ENCODE assay signal across 20 cellular contexts in the genomic region with DNA sequence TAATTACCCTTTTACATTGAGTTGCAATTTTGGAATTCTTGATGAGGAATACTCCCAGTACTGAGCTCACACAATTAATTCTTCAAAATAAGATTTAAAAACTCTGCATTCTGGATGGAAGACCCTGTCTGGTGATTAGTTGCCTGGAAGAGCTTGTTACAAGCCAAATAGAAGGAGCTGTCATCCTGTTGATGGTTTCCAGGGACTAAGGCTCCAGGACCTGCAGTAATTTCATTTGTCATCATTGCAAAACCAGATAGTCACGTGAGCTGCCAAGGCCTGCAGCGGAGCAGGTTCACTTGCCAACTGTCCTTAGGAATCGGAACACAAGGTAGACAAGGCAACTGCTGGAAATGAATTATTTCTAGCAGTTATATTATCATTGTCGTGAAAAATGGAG.
A peak's percentile ranks its signal among the peaks of the same experiment; 100 is the strongest.
DNase-seq lines count a peak whose midpoint lies in the region; ATAC-seq, FAIRE-seq and TF ChIP-seq lines count a peak whose summit lies in the region.
"Had no signal": no experiment of that assay in that cellular context is flagged by ENCODE, and none has a peak within 500 bp of the region (broad histone marks: within the 10 kb centered on the region; RNA-seq: fewer than 3 reads in every experiment).

No MANE protein-coding gene starts in this region.

- H3K9me3 ChIP-seq in stomach smooth muscle (ENCODE audit: control insufficient read depth in 2 of 2, low read length in 2 of 2): no peaks in the 10 kb centered on the region
- H3K9me3 ChIP-seq: vagina had no signal

- H3K4me3 ChIP-seq in fibroblast of villous mesenchyme (ENCODE audit: low read depth, low read length) (no peak overlapping the region), stomach smooth muscle (ENCODE audit: low read length in 2 of 2) (no peak overlapping the region)
- H3K4me3 ChIP-seq: vagina had no signal

- H3K27me3 Mint-ChIP-seq in mesothelial cell of epicardium (ENCODE audit: low read depth): no peaks in the 10 kb centered on the region

- ATAC-seq in Right ventricle myocardium inferior (peak; percentile 79), left cardiac atrium (no peak)

- FAIRE-seq in D721Med (lab: Jason Lieb, UNC): no peak

- H3K4me1 ChIP-seq in stomach smooth muscle (ENCODE audit: control insufficient read depth, insufficient read depth, low read length): peaks cover 38% of the 10 kb centered on the region

- H3K36me3 Mint-ChIP-seq in mesothelial cell of epicardium: no peaks in the 10 kb centered on the region

- H3K27me3 ChIP-seq in stomach smooth muscle (ENCODE audit: control insufficient read depth in 1 of 2, insufficient read depth in 2 of 2, low read length in 2 of 2): no peaks in the 10 kb centered on the region
- H3K27me3 ChIP-seq: vagina had no signal

- peaks cover 61% of the 10 kb centered on the region for H3K4me1 Mint-ChIP-seq in mesothelial cell of epicardium

- peaks cover 5% of the 10 kb centered on the region for H3K9me3 Mint-ChIP-seq in mesothelial cell of epicardium

- TF ChIP-seq CTCF in fibroblast of villous mesenchyme (IDR thresholded peaks at IDR 0.05; ENCODE audit: insufficient read depth, low read depth, low read length): no peak
- no peak for TF ChIP-seq CTCF in mesothelial cell of epicardium (IDR thresholded peaks at IDR 0.05; ENCODE audit: unreplicated experiment)
- TF ChIP-seq CTCF in D721Med (IDR thresholded peaks at IDR 0.05; ENCODE audit: insufficient read depth, missing control alignments): no peak

- no peak overlapping the region for H3K9ac ChIP-seq in stomach smooth muscle (ENCODE audit: low read length in 2 of 2)

- no peak overlapping the region for H3K4me3 Mint-ChIP-seq in mesothelial cell of epicardium
- H3K4me3 Mint-ChIP-seq: stimulated activated naive CD8-positive, alpha-beta T cell treated with anti-CD3 and anti-CD28 coated beads, Interleukin-15, Interleukin-2, amounts not matched to agents 100 ng/mL and 50 ng/mL, for 24 hours had no signal

- H3K36me3 ChIP-seq in stomach smooth muscle (ENCODE audit: control insufficient read depth in 2 of 2, insufficient read depth in 2 of 2, low read length in 2 of 2): no peaks in the 10 kb centered on the region
- H3K36me3 ChIP-seq: vagina had no signal

- peak overlapping the region; percentile 73 for H3K27ac ChIP-seq in stomach smooth muscle (ENCODE audit: low read length)
- H3K27ac ChIP-seq: vagina had no signal

- DNase-seq in Right ventricle myocardium inferior (ENCODE audit: missing footprints) (no peak), left cardiac atrium (no peak), fibroblast of villous mesenchyme (ENCODE audit: low read depth) (peak; percentile 91), mesothelial cell of epicardium (ENCODE audit: low spot score in 2 of 2, unreplicated experiment in 2 of 2) (no peak), NCI-H1694 (lab: John Stamatoyannopoulos, UW) (no peak), D721Med (ENCODE audit: insufficient read length, low spot score) (no peak)
- no peak for DNase-seq in activated naive CD4-positive, alpha-beta T cell treated with anti-CD3 and anti-CD28 coated beads, Interleukin-2, amount 50 U/mL, for 16 hours
- DNase-seq: activated CD4-positive, alpha-beta T cell treated with anti-CD3 and anti-CD28 coated beads, Interleukin-2, amount 50 U/mL, for 4 hours; activated effector memory CD4-positive, alpha-beta T cell treated with anti-CD3 and anti-CD28 coated beads, Interleukin-2, amount 50 U/mL, for 16 hours; effector CD8-positive, alpha-beta T cell; EL; KG1; kidney glomerular epithelial cell; NCI-H1092; NCI-H524; SHP77; stimulated activated CD4-positive, alpha-beta T cell treated with anti-CD3 and anti-CD28 coated beads, Interleukin-2, amount 100 ng/mL, for 24 hours had no signal

- intact Hi-C loops in Right ventricle myocardium inferior (cut with DNase I) (loop anchor here (10.0 kb wide), 1 partner anchor 56 kb away; no protein-coding TSS in a partner anchor), left cardiac atrium (cut with DNase I) (no loop called here)

- H3K27ac Mint-ChIP-seq in mesothelial cell of epicardium: peak overlapping the region; percentile 86
